In genomic region chr5:92496545-92496944, GRCh38 we compare ENCODE assay signal across 8 cellular contexts.
"Had no signal": no experiment of that assay in that cellular context is flagged by ENCODE, and none has a peak within 500 bp of the region (broad histone marks: within the 10 kb centered on the region; RNA-seq: fewer than 3 reads in every experiment).

No MANE protein-coding gene starts in this region.

- ATAC-seq: GM12878 had no signal

- DNase-seq: GDM1, GF-D8 had no signal

- FAIRE-seq: G401.6, GM12878, GM12891, GM12892, GM18507, GM19239 had no signal

- H3K4me3 ChIP-seq: GM12878 had no signal
